ENCODE assay signal across 23 cellular contexts in the genomic region with DNA sequence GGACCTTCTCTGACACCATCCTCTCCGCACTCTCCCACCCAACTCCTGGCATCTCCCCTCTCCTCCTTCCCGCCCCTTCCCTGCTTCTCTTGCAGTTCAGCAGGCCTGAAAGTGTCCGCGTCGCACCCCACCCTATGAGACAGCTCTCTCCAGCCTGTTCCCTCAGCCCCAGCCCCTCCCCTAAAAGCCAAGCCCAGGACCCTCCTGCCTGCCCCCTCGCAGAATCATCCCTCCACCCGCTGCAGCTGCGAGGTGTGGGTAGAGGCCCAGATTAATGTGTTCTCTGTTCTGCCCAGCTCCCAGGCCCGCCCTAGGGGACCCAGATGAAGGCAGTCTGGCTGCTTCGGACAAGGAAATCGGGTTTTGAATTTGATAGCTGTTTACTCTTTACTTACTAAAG. TPM values are rescaled to one million over a fixed set of nuclear protein-coding genes. Genes with fewer than 3 reads are reported as not detected.
DNase-seq lines count a peak whose midpoint lies in the region; ATAC-seq and TF ChIP-seq lines count a peak whose summit lies in the region.
"Had no signal": no experiment of that assay in that cellular context is flagged by ENCODE, and none has a peak within 500 bp of the region (broad histone marks: within the 10 kb centered on the region; RNA-seq: fewer than 3 reads in every experiment).

No MANE protein-coding gene starts in this region.

- H3K27me3 ChIP-seq in colonic mucosa, result no peaks in the 10 kb centered on the region
- H3K27me3 ChIP-seq in sigmoid colon, result peaks cover 0 to 10% (median 5%) of the 10 kb centered on the region in 3 donors
- H3K27me3 ChIP-seq: BLaER1 had no signal

- no peaks in the 10 kb centered on the region for H3K36me3 ChIP-seq in colonic mucosa
- H3K36me3 ChIP-seq in sigmoid colon, result no peaks in the 10 kb centered on the region

- H3K36me3 Mint-ChIP-seq in nephron progenitor cell (ENCODE audit: low read depth), result no peaks in the 10 kb centered on the region
- H3K36me3 Mint-ChIP-seq: CD4-positive, CD25-positive, alpha-beta regulatory T cell had no signal

- no peak for ATAC-seq in sciatic nerve
- ATAC-seq: Panc1 had no signal

- H3K27me3 Mint-ChIP-seq in nephron progenitor cell (ENCODE audit: low read depth, poor library complexity), result peaks cover 18% of the 10 kb centered on the region

- no peak for TF ChIP-seq EP300 in sigmoid colon (IDR thresholded peaks at IDR 0.05)

- H3K4me3 ChIP-seq in colonic mucosa (no peak overlapping the region), sigmoid colon (no peak overlapping the region)
- H3K4me3 ChIP-seq: BLaER1, SK-N-MC had no signal

- intact Hi-C loops in colonic mucosa (cut with DNase I), result no loop called here
- intact Hi-C loops in sigmoid colon (cut with DNase I), result no loop called here
- intact Hi-C loops in sciatic nerve (cut with DNase I), result no loop called here

- whole genome bisulfite sequencing in sigmoid colon, 2 donors, result 79 to 82% methylated on average over 11 of the region's 11 CpGs

- H3K4me1 ChIP-seq in colonic mucosa (no peaks in the 10 kb centered on the region), sigmoid colon (no peaks in the 10 kb centered on the region)
- H3K4me1 ChIP-seq: BLaER1 had no signal

- no peak for TF ChIP-seq CTCF in GM13976 (IDR thresholded peaks at IDR 0.05; ENCODE audit: borderline replicate concordance, control extremely low read depth, extremely low read depth, insufficient read depth, missing control alignments)
- no peak for TF ChIP-seq CTCF in colonic mucosa (IDR thresholded peaks at IDR 0.05)
- TF ChIP-seq CTCF in nephron progenitor cell (IDR thresholded peaks at IDR 0.05), result no peak
- TF ChIP-seq CTCF in sigmoid colon (IDR thresholded peaks at IDR 0.05), result no peak

- H3K9me3 ChIP-seq in colonic mucosa (no peaks in the 10 kb centered on the region), sigmoid colon (peaks cover 0 to 6% (median 0%) of the 10 kb centered on the region in 4 donors)

- in situ Hi-C loops in GM13976 (cut with MboI; ENCODE audit: low sequenced_read_pairs, unreplicated experiment), result no loop called here

- no peak overlapping the region for H3K9ac ChIP-seq in colonic mucosa (ENCODE audit: low read depth in 2 of 2, low read length in 2 of 2)
- H3K9ac ChIP-seq: BLaER1 had no signal

- no peaks in the 10 kb centered on the region for H3K4me1 Mint-ChIP-seq in nephron progenitor cell
- H3K4me1 Mint-ChIP-seq: CD4-positive, CD25-positive, alpha-beta regulatory T cell had no signal

- no peak for TF ChIP-seq POLR2A in sigmoid colon (IDR thresholded peaks at IDR 0.05)

- H3K27ac ChIP-seq in colonic mucosa (no peak overlapping the region), sigmoid colon (no peak overlapping the region)
- H3K27ac ChIP-seq: BLaER1, SK-N-MC had no signal

- H3K4me3 Mint-ChIP-seq in nephron progenitor cell, result no peak overlapping the region
- H3K4me3 Mint-ChIP-seq: CD4-positive, CD25-positive, alpha-beta regulatory T cell had no signal

- peak; percentile 11 for DNase-seq in GM13976 (ENCODE audit: low spot score)
- peak; percentile 10 for DNase-seq in colonic mucosa
- no peak for DNase-seq in nephron progenitor cell
- DNase-seq in sigmoid colon, result peak; percentile 40
- no peak for DNase-seq in sciatic nerve (ENCODE audit: low spot score)
- no peak for DNase-seq in NCI-H524 treated with DMSO at 0.1 percent for 48 hours (lab: John Stamatoyannopoulos, UW)
- DNase-seq in medulla oblongata (ENCODE audit: extremely low spot score), result no peak
- DNase-seq in DMS153 (lab: John Stamatoyannopoulos, UW), result no peak
- DNase-seq: CD4-positive, CD25-positive, alpha-beta regulatory T cell; NCI-H1092; NCI-H1417 treated with DMSO at 0.1 percent for 48 hours; NCI-H1694 treated with DMSO at 0.1 percent for 48 hours; NCI-H2081; NCI-H2227 treated with DMSO at 0.1 percent for 48 hours; NCI-H69; SHP77 treated with DMSO at 0.1 percent for 48 hours had no signal

- H3K9me3 Mint-ChIP-seq in nephron progenitor cell, result peaks cover 16% of the 10 kb centered on the region

- peak overlapping the region; percentile 39 for H3K27ac Mint-ChIP-seq in nephron progenitor cell
- H3K27ac Mint-ChIP-seq: CD4-positive, CD25-positive, alpha-beta regulatory T cell had no signal

RNA-seq across cellular contexts. Expression of gene PRR23E, which starts 0.4 kb away (rescaled TPM):
- total RNA-seq in colonic mucosa, result not detected
- not detected for total RNA-seq in sigmoid colon
- polyA plus RNA-seq in sigmoid colon, result not detected
- not detected for total RNA-seq in sciatic nerve
- total RNA-seq: CD4-positive, CD25-positive, alpha-beta regulatory T cell; H1; HT-29; NCI-H460 had no signal
- polyA plus RNA-seq: AG04450; CD4-positive, CD25-positive, alpha-beta regulatory T cell; H1 had no signal

Comparison
In these comparisons a context has a peak if more than half of its experiments do, and no peak if none do; other contexts are left out.
1. DNase-seq: peak in GM13976 (single experiment), colonic mucosa (single experiment) and sigmoid colon (single experiment); none in nephron progenitor cell (single experiment), sciatic nerve (single experiment), NCI-H524 treated with DMSO at 0.1 percent for 48 hours (single experiment), medulla oblongata (single experiment) and DMS153 (single experiment).